In genomic region chr5:72517961-72518690, GRCh38 we compare ENCODE assay signal across 9 cellular contexts. TPM values are rescaled to one million over a fixed set of nuclear protein-coding genes. Genes with fewer than 3 reads are reported as not detected.
A peak's percentile ranks its signal among the peaks of the same experiment; 100 is the strongest.
DNase-seq lines count a peak whose midpoint lies in the region; ATAC-seq and TF ChIP-seq lines count a peak whose summit lies in the region.
"Had no signal": no experiment of that assay in that cellular context is flagged by ENCODE, and none has a peak within 500 bp of the region (broad histone marks: within the 10 kb centered on the region; RNA-seq: fewer than 3 reads in every experiment).

No MANE protein-coding gene starts in this region.

- H3K27ac ChIP-seq in right atrium auricular region (peak overlapping the region; percentile 38 to 75), gastrocnemius medialis (peak overlapping the region; percentile 49 to 77 (median 61)), mesendoderm (ENCODE audit: low read depth, low read length) (no peak overlapping the region)

- H3K9me3 ChIP-seq in adipocyte (ENCODE audit: control insufficient read depth, low read length): peaks cover 28% of the 10 kb centered on the region
- peaks cover 0 to 21% of the 10 kb centered on the region in 2 donors for H3K9me3 ChIP-seq in right atrium auricular region
- H3K9me3 ChIP-seq in gastrocnemius medialis: no peaks in the 10 kb centered on the region

- H3K4me3 ChIP-seq in GM12865 (ENCODE audit: low read depth, low read length): no peak overlapping the region
- H3K4me3 ChIP-seq in adipocyte (ENCODE audit: low read length): peak overlapping the region; percentile 40
- H3K4me3 ChIP-seq in right atrium auricular region: no peak overlapping the region
- no peak overlapping the region for H3K4me3 ChIP-seq in gastrocnemius medialis
- H3K4me3 ChIP-seq in mesendoderm (ENCODE audit: low read length): no peak overlapping the region

- H3K18ac ChIP-seq in mesendoderm (ENCODE audit: low read length): no peak overlapping the region

- no peak overlapping the region for H3K4me2 ChIP-seq in mesendoderm (ENCODE audit: low read length)

- H3K4me1 ChIP-seq in adipocyte (ENCODE audit: control insufficient read depth, insufficient read depth, low read length): peaks cover 16% of the 10 kb centered on the region
- peaks cover 0 to 8% of the 10 kb centered on the region in 2 donors for H3K4me1 ChIP-seq in right atrium auricular region
- peaks cover 11 to 19% of the 10 kb centered on the region in 2 donors for H3K4me1 ChIP-seq in gastrocnemius medialis
- H3K4me1 ChIP-seq in mesendoderm (ENCODE audit: control insufficient read depth, low read depth, low read length): no peaks in the 10 kb centered on the region

- in situ Hi-C loops in gastrocnemius medialis (cut with MboI; ENCODE audit: low sequenced_read_pairs in 4 of 4): loop anchor here in 2 of 4 donors (5.0 kb wide), 1 partner anchor 146 kb away; no protein-coding TSS in a partner anchor

- intact Hi-C loops in gastrocnemius medialis (cut with DNase I; ENCODE audit: low total_unique reads): no loop called here

- no peaks in the 10 kb centered on the region for H3K79me1 ChIP-seq in mesendoderm (ENCODE audit: low read length)

- H3K27me3 ChIP-seq in adipocyte (replicated peaks; ENCODE audit: control insufficient read depth, insufficient read depth, low read length) (no peaks in the 10 kb centered on the region), right atrium auricular region (no peaks in the 10 kb centered on the region), gastrocnemius medialis (no peaks in the 10 kb centered on the region), mesendoderm (ENCODE audit: insufficient read depth, low read length, poor library complexity) (no peaks in the 10 kb centered on the region)

- H2AK5ac ChIP-seq in mesendoderm (ENCODE audit: low read length): no peak overlapping the region

- H3K9ac ChIP-seq in adipocyte (ENCODE audit: low read length) (peak overlapping the region; percentile 19), mesendoderm (ENCODE audit: low read length) (no peak overlapping the region)

- H2BK5ac ChIP-seq in mesendoderm (ENCODE audit: low read length): no peak overlapping the region

- WGBS in mesendoderm (ENCODE audit: extremely low coverage, insufficient coverage, low lambda C conversion rate): no CpG with 5 or more reads among the region's 13 CpGs

- no peak overlapping the region for H3K56ac ChIP-seq in mesendoderm (ENCODE audit: low read length)

- H4K5ac ChIP-seq in mesendoderm (ENCODE audit: low read length): no peak overlapping the region

- DNase-seq in GM12865 (ENCODE audit: low read depth): peak; percentile 37
- DNase-seq in adipocyte (ENCODE audit: low read depth): no peak
- peak; percentile 80 for DNase-seq in right atrium auricular region (ENCODE audit: low spot score)
- peak; percentile 37 to 69 for DNase-seq in gastrocnemius medialis
- no peak for DNase-seq in mesendoderm

- TF ChIP-seq CTCF in GM12865 (IDR thresholded peaks at IDR 0.05; ENCODE audit: insufficient read depth, low read depth, low read length, missing control alignments) (no peak), right atrium auricular region (IDR thresholded peaks at IDR 0.05) (no peak), gastrocnemius medialis (IDR thresholded peaks at IDR 0.05 in 4 of 5, conservative IDR thresholded peaks at IDR 0.05 in 1 of 5) (no peak)

- H4K8ac ChIP-seq in mesendoderm (ENCODE audit: low read depth, low read length): no peak overlapping the region

- no peak for TF ChIP-seq POLR2A in gastrocnemius medialis (IDR thresholded peaks at IDR 0.05)

- no peak overlapping the region for H3K4ac ChIP-seq in mesendoderm (ENCODE audit: low read depth, low read length)

- no peak overlapping the region for H3K23ac ChIP-seq in mesendoderm (ENCODE audit: low read length)

- no peak overlapping the region for H2BK120ac ChIP-seq in mesendoderm (ENCODE audit: low read depth, low read length)

- H3K36me3 ChIP-seq in adipocyte (ENCODE audit: control insufficient read depth, insufficient read depth, low read length, severe bottlenecking) (no peaks in the 10 kb centered on the region), right atrium auricular region (no peaks in the 10 kb centered on the region), gastrocnemius medialis (no peaks in the 10 kb centered on the region), mesendoderm (ENCODE audit: control insufficient read depth, insufficient read depth, low read length) (no peaks in the 10 kb centered on the region)

- ATAC-seq in gastrocnemius medialis (peak; percentile 67 to 81), GM19397 (IDR thresholded peaks at IDR 0.05; ENCODE audit: unreplicated experiment) (no peak), HG03039 (IDR thresholded peaks at IDR 0.05; ENCODE audit: unreplicated experiment) (no peak), HG03469 (IDR thresholded peaks at IDR 0.05; ENCODE audit: unreplicated experiment) (no peak)

- no peaks in the 10 kb centered on the region for H3K79me2 ChIP-seq in mesendoderm (ENCODE audit: control insufficient read depth, insufficient read depth, low read length)

- no peak overlapping the region for H2BK15ac ChIP-seq in mesendoderm (replicated peaks; ENCODE audit: low read depth)

RNA-seq across cellular contexts. Expression of gene ZNF366, which starts 10.9 kb away (rescaled TPM):
- 1 to 10 TPM; 4.4 to 9.0 TPM for total RNA-seq in right atrium auricular region
- total RNA-seq in gastrocnemius medialis: 1 to 10 TPM; 2.0 to 5.8 (median 3.0) TPM
- not detected for polyA plus RNA-seq in mesendoderm (2013, experiment 1 of 2)
- polyA plus RNA-seq in mesendoderm (2013, experiment 2 of 2): not detected
- total RNA-seq: MCF 10A had no signal

Comparison
In these comparisons a context has a peak if more than half of its experiments do, and no peak if none do; other contexts are left out.
1. DNase-seq: peak in GM12865 (single experiment), right atrium auricular region (single experiment) and gastrocnemius medialis (2 of 2); none in adipocyte (single experiment) and mesendoderm (single experiment).
2. ATAC-seq: peak in gastrocnemius medialis (2 of 2); none in GM19397 (single experiment), HG03039 (single experiment) and HG03469 (single experiment).